ENCODE assay signal across 14 cellular contexts in genomic region chr14:99242816-99243795, GRCh38. TPM values are rescaled to one million over a fixed set of nuclear protein-coding genes. Genes with fewer than 3 reads are reported as not detected.
A peak's percentile ranks its signal among the peaks of the same experiment; 100 is the strongest.
DNase-seq lines count a peak whose midpoint lies in the region; ATAC-seq and TF ChIP-seq lines count a peak whose summit lies in the region.
"Had no signal": no experiment of that assay in that cellular context is flagged by ENCODE, and none has a peak within 500 bp of the region (broad histone marks: within the 10 kb centered on the region; RNA-seq: fewer than 3 reads in every experiment).

No MANE protein-coding gene starts in this region.

- peak; percentile 25 for ATAC-seq in stimulated activated naive CD8-positive, alpha-beta T cell treated with anti-CD3 and anti-CD28 coated beads, Interleukin-15, amount 100 ng/mL, for 72 hours
- ATAC-seq in GM19463 (IDR thresholded peaks at IDR 0.05; ENCODE audit: unreplicated experiment) = no peak
- ATAC-seq in HG03025 (IDR thresholded peaks at IDR 0.05; ENCODE audit: low FRiP score, unreplicated experiment) = no peak
- ATAC-seq: body of pancreas had no signal

- H3K4me1 Mint-ChIP-seq in activated CD4-positive, alpha-beta T cell treated with anti-CD3 and anti-CD28 coated beads, Interleukin-2, amount 10 ng/mL, durations not matched to agents 7 days and 5 days = peaks cover 87% of the 10 kb centered on the region
- peaks cover 83% of the 10 kb centered on the region for H3K4me1 Mint-ChIP-seq in activated CD4-positive, alpha-beta memory T cell treated with anti-CD3 and anti-CD28 coated beads, Interleukin-2, amount 10 ng/mL, durations not matched to agents 7 days and 5 days
- H3K4me1 Mint-ChIP-seq in stimulated activated naive CD8-positive, alpha-beta T cell treated with anti-CD3 and anti-CD28 coated beads, Interleukin-15, amount 100 ng/mL, for 72 hours = peaks cover 83% of the 10 kb centered on the region

- peak; percentile 61 for DNase-seq in activated CD4-positive, alpha-beta T cell treated with anti-CD3 and anti-CD28 coated beads, Interleukin-2, amount 10 ng/mL, durations not matched to agents 7 days and 5 days
- no peak for DNase-seq in activated CD4-positive, alpha-beta T cell treated with anti-CD3 and anti-CD28 coated beads, Interleukin-2, amount 50 U/mL, for 1 hour
- DNase-seq in activated CD4-positive, alpha-beta memory T cell treated with anti-CD3 and anti-CD28 coated beads, Interleukin-2, amount 10 ng/mL, durations not matched to agents 7 days and 5 days = no peak
- DNase-seq in epithelial cell of esophagus (ENCODE audit: low read depth) (peak; percentile 46), hepatic stellate cell (ENCODE audit: low spot score) (no peak)
- peak in 1 of 2 donors; percentile 28 for DNase-seq in stimulated activated naive CD8-positive, alpha-beta T cell treated with anti-CD3 and anti-CD28 coated beads, Interleukin-15, amount 100 ng/mL, for 72 hours
- DNase-seq: body of pancreas, hypothalamus, NCI-H510A treated with DMSO at 0.1 percent for 48 hours, T1000 had no signal

- POLR2A ChIA-PET in activated CD4-positive, alpha-beta T cell treated with anti-CD3 and anti-CD28 coated beads, Interleukin-2, amount 10 ng/mL, durations not matched to agents 7 days and 5 days (lab: Charles Lee) = interaction anchor here (1.5 kb wide), 1 partner anchor 12 kb away, joined by 4 read pairs; no protein-coding TSS in a partner anchor
- POLR2A ChIA-PET in activated CD4-positive, alpha-beta memory T cell treated with anti-CD3 and anti-CD28 coated beads, Interleukin-2, amount 10 ng/mL, durations not matched to agents 7 days and 5 days (lab: Charles Lee) = interaction anchor here (0.9 to 41.9 kb wide), 9 partner anchors 3 to 1267 kb away, joined by 3 to 1689 read pairs (median 15); partner anchors contain the start of gene BCL11B

- peak overlapping the region; percentile 96 for H3K27ac Mint-ChIP-seq in activated CD4-positive, alpha-beta T cell treated with anti-CD3 and anti-CD28 coated beads, Interleukin-2, amount 10 ng/mL, durations not matched to agents 7 days and 5 days
- peak overlapping the region; percentile 99 for H3K27ac Mint-ChIP-seq in activated CD4-positive, alpha-beta memory T cell treated with anti-CD3 and anti-CD28 coated beads, Interleukin-2, amount 10 ng/mL, durations not matched to agents 7 days and 5 days
- peak overlapping the region; percentile 93 to 97 for H3K27ac Mint-ChIP-seq in stimulated activated naive CD8-positive, alpha-beta T cell treated with anti-CD3 and anti-CD28 coated beads, Interleukin-15, amount 100 ng/mL, for 72 hours

- peaks cover 74% of the 10 kb centered on the region for H3K36me3 Mint-ChIP-seq in activated CD4-positive, alpha-beta T cell treated with anti-CD3 and anti-CD28 coated beads, Interleukin-2, amount 10 ng/mL, durations not matched to agents 7 days and 5 days (ENCODE audit: low read depth)
- peaks cover 61% of the 10 kb centered on the region for H3K36me3 Mint-ChIP-seq in activated CD4-positive, alpha-beta memory T cell treated with anti-CD3 and anti-CD28 coated beads, Interleukin-2, amount 10 ng/mL, durations not matched to agents 7 days and 5 days (ENCODE audit: low read depth)

- peak overlapping the region; percentile 78 for H3K4me3 Mint-ChIP-seq in activated CD4-positive, alpha-beta T cell treated with anti-CD3 and anti-CD28 coated beads, Interleukin-2, amount 10 ng/mL, durations not matched to agents 7 days and 5 days
- H3K4me3 Mint-ChIP-seq in activated CD4-positive, alpha-beta memory T cell treated with anti-CD3 and anti-CD28 coated beads, Interleukin-2, amount 10 ng/mL, durations not matched to agents 7 days and 5 days = peak overlapping the region; percentile 79
- H3K4me3 Mint-ChIP-seq in stimulated activated naive CD8-positive, alpha-beta T cell treated with anti-CD3 and anti-CD28 coated beads, Interleukin-15, amount 100 ng/mL, for 72 hours = peak overlapping the region; percentile 84 to 88

- no peak overlapping the region for H3K4me3 ChIP-seq in epithelial cell of esophagus (ENCODE audit: low read length)
- H3K4me3 ChIP-seq: body of pancreas, lung, smooth muscle cell had no signal

- no peak for TF ChIP-seq CTCF in epithelial cell of esophagus (IDR thresholded peaks at IDR 0.05; ENCODE audit: insufficient read depth, low read depth, low read length, missing control alignments)

- CTCF ChIA-PET in activated CD4-positive, alpha-beta T cell treated with anti-CD3 and anti-CD28 coated beads, Interleukin-2, amount 10 ng/mL, durations not matched to agents 7 days and 5 days (lab: Charles Lee) = interaction anchor here (0.8 to 17.4 kb wide), 6 partner anchors 10 to 1265 kb away, joined by 3 to 192 read pairs (median 10); no protein-coding TSS in a partner anchor
- CTCF ChIA-PET in activated CD4-positive, alpha-beta memory T cell treated with anti-CD3 and anti-CD28 coated beads, Interleukin-2, amount 10 ng/mL, durations not matched to agents 7 days and 5 days (lab: Charles Lee) = interaction anchor here (1.5 to 3.8 kb wide), 8 partner anchors 9 to 32 kb away, joined by 3 to 40 read pairs (median 12); partner anchors contain the start of gene BCL11B

- H3K27me3 Mint-ChIP-seq in activated CD4-positive, alpha-beta T cell treated with anti-CD3 and anti-CD28 coated beads, Interleukin-2, amount 10 ng/mL, durations not matched to agents 7 days and 5 days = no peaks in the 10 kb centered on the region
- H3K27me3 Mint-ChIP-seq in activated CD4-positive, alpha-beta memory T cell treated with anti-CD3 and anti-CD28 coated beads, Interleukin-2, amount 10 ng/mL, durations not matched to agents 7 days and 5 days = no peaks in the 10 kb centered on the region
- no peaks in the 10 kb centered on the region for H3K27me3 Mint-ChIP-seq in stimulated activated naive CD8-positive, alpha-beta T cell treated with anti-CD3 and anti-CD28 coated beads, Interleukin-15, amount 100 ng/mL, for 72 hours

- H3K9me3 Mint-ChIP-seq in activated CD4-positive, alpha-beta T cell treated with anti-CD3 and anti-CD28 coated beads, Interleukin-2, amount 10 ng/mL, durations not matched to agents 7 days and 5 days = no peaks in the 10 kb centered on the region
- H3K9me3 Mint-ChIP-seq in activated CD4-positive, alpha-beta memory T cell treated with anti-CD3 and anti-CD28 coated beads, Interleukin-2, amount 10 ng/mL, durations not matched to agents 7 days and 5 days = no peaks in the 10 kb centered on the region
- no peaks in the 10 kb centered on the region for H3K9me3 Mint-ChIP-seq in stimulated activated naive CD8-positive, alpha-beta T cell treated with anti-CD3 and anti-CD28 coated beads, Interleukin-15, amount 100 ng/mL, for 72 hours

RNA-seq across cellular contexts. Expression of gene BCL11B, which starts 28.9 kb away (rescaled TPM):
- total RNA-seq in activated CD4-positive, alpha-beta T cell treated with anti-CD3 and anti-CD28 coated beads, Interleukin-2, amount 10 ng/mL, durations not matched to agents 7 days and 5 days = 100 to 1,000 TPM; 115 to 116 TPM
- 10 to 100 TPM; 81.7 to 82.0 TPM for total RNA-seq in activated CD4-positive, alpha-beta memory T cell treated with anti-CD3 and anti-CD28 coated beads, Interleukin-2, amount 10 ng/mL, durations not matched to agents 7 days and 5 days

Comparison
In these comparisons a context has a peak if more than half of its experiments do, and no peak if none do; other contexts are left out.
1. DNase-seq: peak in activated CD4-positive, alpha-beta T cell treated with anti-CD3 and anti-CD28 coated beads, Interleukin-2, amount 10 ng/mL, durations not matched to agents 7 days and 5 days (single experiment) and epithelial cell of esophagus (single experiment); none in activated CD4-positive, alpha-beta T cell treated with anti-CD3 and anti-CD28 coated beads, Interleukin-2, amount 50 U/mL, for 1 hour (single experiment), activated CD4-positive, alpha-beta memory T cell treated with anti-CD3 and anti-CD28 coated beads, Interleukin-2, amount 10 ng/mL, durations not matched to agents 7 days and 5 days (single experiment) and hepatic stellate cell (single experiment).
2. Peak in every context shown above with its lines, with median percentiles within 50 percentile points of each other: H3K27ac Mint-ChIP-seq and H3K4me3 Mint-ChIP-seq.